In genomic region chrX:120251471-120252011, GRCh38 we compare ENCODE assay signal across 8 cellular contexts. TPM values are rescaled to one million over a fixed set of nuclear protein-coding genes. Genes with fewer than 3 reads are reported as not detected.
DNase-seq lines count a peak whose midpoint lies in the region; ATAC-seq and TF ChIP-seq lines count a peak whose summit lies in the region.

No MANE protein-coding gene starts in this region.

- H3K4me3 ChIP-seq in choroid plexus epithelial cell (ENCODE audit: low read depth, low read length) (peak overlapping the region; percentile 78), left lung (peak overlapping the region; percentile 32 to 63)

- peaks cover 0 to 3% of the 10 kb centered on the region in 2 donors for H3K4me1 ChIP-seq in left lung

- no peaks in the 10 kb centered on the region for H3K27me3 ChIP-seq in left lung

- no peaks in the 10 kb centered on the region for H3K9me3 Mint-ChIP-seq in T-helper 2 cell treated with Interferon-gamma antibody and Interleukin-4, amounts not matched to agents 5 μg/mL and 100 μg/mL, for 36 hours
- H3K9me3 Mint-ChIP-seq in stimulated activated effector memory CD8-positive, alpha-beta T cell treated with anti-CD3 and anti-CD28 coated beads, Interleukin-12 subunit alpha, Interleukin-12 subunit beta, amount 100 ng/mL, for 72 hours, result no peaks in the 10 kb centered on the region

- TF ChIP-seq CTCF in choroid plexus epithelial cell (conservative IDR thresholded peaks at IDR 0.05; ENCODE audit: low read depth, low read length) (no peak), left lung (IDR thresholded peaks at IDR 0.05) (no peak)

- DNase-seq in DMS153 treated with DMSO at 0.1 percent for 48 hours (lab: John Stamatoyannopoulos, UW; ENCODE audit: unreplicated experiment) (peak; percentile 13), HuH-7 (ENCODE audit: low spot score) (peak; percentile 38), choroid plexus epithelial cell (ENCODE audit: low read depth) (peak; percentile 23), left lung (peak in 1 of 2 donors; percentile 33)
- peak; percentile 7 for DNase-seq in T-helper 2 cell treated with Interferon-gamma antibody and Interleukin-4, amounts not matched to agents 5 μg/mL and 100 μg/mL, for 36 hours (ENCODE audit: low spot score)
- DNase-seq in stimulated activated effector memory CD8-positive, alpha-beta T cell treated with anti-CD3 and anti-CD28 coated beads, Interleukin-12 subunit alpha, Interleukin-12 subunit beta, amount 100 ng/mL, for 72 hours (ENCODE audit: low spot score in 2 of 2), result peak; percentile 8 to 52

- peak overlapping the region; percentile 84 to 94 for H3K27ac ChIP-seq in left lung

- peaks cover 26% of the 10 kb centered on the region for H3K36me3 Mint-ChIP-seq in T-helper 2 cell treated with Interferon-gamma antibody and Interleukin-4, amounts not matched to agents 5 μg/mL and 100 μg/mL, for 36 hours (ENCODE audit: low read depth)
- peaks cover 43% of the 10 kb centered on the region for H3K36me3 Mint-ChIP-seq in stimulated activated effector memory CD8-positive, alpha-beta T cell treated with anti-CD3 and anti-CD28 coated beads, Interleukin-12 subunit alpha, Interleukin-12 subunit beta, amount 100 ng/mL, for 72 hours

- peak overlapping the region; percentile 94 for H3K4me3 Mint-ChIP-seq in T-helper 2 cell treated with Interferon-gamma antibody and Interleukin-4, amounts not matched to agents 5 μg/mL and 100 μg/mL, for 36 hours
- peak overlapping the region; percentile 94 for H3K4me3 Mint-ChIP-seq in stimulated activated effector memory CD8-positive, alpha-beta T cell treated with anti-CD3 and anti-CD28 coated beads, Interleukin-12 subunit alpha, Interleukin-12 subunit beta, amount 100 ng/mL, for 72 hours

- H3K9me3 ChIP-seq in left lung, result no peaks in the 10 kb centered on the region

- intact Hi-C loops in left lung (cut with DNase I), result no loop called here

- H3K4me1 Mint-ChIP-seq in T-helper 2 cell treated with Interferon-gamma antibody and Interleukin-4, amounts not matched to agents 5 μg/mL and 100 μg/mL, for 36 hours (ENCODE audit: low read depth), result peaks cover 11% of the 10 kb centered on the region
- H3K4me1 Mint-ChIP-seq in stimulated activated effector memory CD8-positive, alpha-beta T cell treated with anti-CD3 and anti-CD28 coated beads, Interleukin-12 subunit alpha, Interleukin-12 subunit beta, amount 100 ng/mL, for 72 hours, result peaks cover 6% of the 10 kb centered on the region

- H3K27ac Mint-ChIP-seq in T-helper 2 cell treated with Interferon-gamma antibody and Interleukin-4, amounts not matched to agents 5 μg/mL and 100 μg/mL, for 36 hours, result peak overlapping the region; percentile 96
- H3K27ac Mint-ChIP-seq in stimulated activated effector memory CD8-positive, alpha-beta T cell treated with anti-CD3 and anti-CD28 coated beads, Interleukin-12 subunit alpha, Interleukin-12 subunit beta, amount 100 ng/mL, for 72 hours, result peak overlapping the region; percentile 99

- peak; percentile 42 for ATAC-seq in left lung
- no peak for ATAC-seq in stimulated activated effector memory CD8-positive, alpha-beta T cell treated with anti-CD3 and anti-CD28 coated beads, Interleukin-12 subunit alpha, Interleukin-12 subunit beta, amount 100 ng/mL, for 72 hours
- ATAC-seq in HG03520 (IDR thresholded peaks at IDR 0.05; ENCODE audit: unreplicated experiment), result no peak
- ATAC-seq in HG03108 (IDR thresholded peaks at IDR 0.05; ENCODE audit: unreplicated experiment), result no peak

- H3K27me3 Mint-ChIP-seq in T-helper 2 cell treated with Interferon-gamma antibody and Interleukin-4, amounts not matched to agents 5 μg/mL and 100 μg/mL, for 36 hours (ENCODE audit: low read depth), result peaks cover 2% of the 10 kb centered on the region

- peaks cover 0 to 14% of the 10 kb centered on the region in 2 donors for H3K36me3 ChIP-seq in left lung

RNA-seq across cellular contexts. Expression of gene ZBTB33, which starts 0.9 kb away (rescaled TPM):
- total RNA-seq in left lung, result 10 to 100 TPM; 15.2 to 15.8 TPM

RNA-seq across cellular contexts. Expression of gene TMEM255A, which starts 59.7 kb away (rescaled TPM):
- total RNA-seq in left lung, result 1 to 10 TPM; 1.0 to 1.8 TPM
